Comparison of ENCODE assay signal across 1 cellular context in the genomic region with DNA sequence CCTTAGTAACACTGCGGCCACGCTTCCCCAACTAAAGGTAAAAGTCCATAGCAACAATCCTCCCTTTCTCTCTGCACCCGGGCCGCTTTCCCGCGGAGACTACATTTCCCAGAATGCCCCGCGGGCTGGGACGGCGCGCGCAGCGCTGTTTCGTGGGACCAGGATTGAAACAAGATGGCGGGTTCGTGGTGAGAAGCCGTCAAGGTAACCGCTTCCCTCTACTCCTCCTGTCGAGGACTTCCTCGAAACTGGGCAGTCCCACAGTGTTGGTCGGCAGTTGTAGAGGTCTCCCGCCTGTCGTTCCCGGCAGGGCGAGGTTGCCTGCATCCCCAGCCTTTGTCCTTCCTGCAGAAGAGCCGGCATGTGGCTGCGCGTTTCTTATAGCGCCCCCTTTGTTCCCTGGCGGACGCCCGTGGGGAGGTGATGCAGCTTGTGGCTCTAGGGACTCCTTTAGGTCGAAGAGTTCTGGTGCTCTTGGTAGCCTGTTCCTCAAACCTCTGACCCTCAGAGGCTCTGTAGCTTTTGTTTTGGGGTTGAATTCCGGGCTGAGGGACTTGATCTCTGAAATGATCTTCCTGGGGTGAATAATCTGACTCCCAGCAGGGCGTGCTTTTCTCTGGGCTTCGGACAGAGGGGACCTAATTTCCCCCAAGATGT.
A peak's percentile ranks its signal among the peaks of the same experiment; 100 is the strongest.
TF ChIP-seq lines count a peak whose summit lies in the region.

TSS of gene MRPL42 (plus strand) at position 164 of the 657 bp plus-strand sequence. CDS start 1,772 bp downstream, outside the sequence.

TF ChIP-seq in HepG2, 621 proteins besides CTCF, POLR2A, EP300 and RAD21 (continued from another document and continues in another):
- TF ChIP-seq, protein P1, sequence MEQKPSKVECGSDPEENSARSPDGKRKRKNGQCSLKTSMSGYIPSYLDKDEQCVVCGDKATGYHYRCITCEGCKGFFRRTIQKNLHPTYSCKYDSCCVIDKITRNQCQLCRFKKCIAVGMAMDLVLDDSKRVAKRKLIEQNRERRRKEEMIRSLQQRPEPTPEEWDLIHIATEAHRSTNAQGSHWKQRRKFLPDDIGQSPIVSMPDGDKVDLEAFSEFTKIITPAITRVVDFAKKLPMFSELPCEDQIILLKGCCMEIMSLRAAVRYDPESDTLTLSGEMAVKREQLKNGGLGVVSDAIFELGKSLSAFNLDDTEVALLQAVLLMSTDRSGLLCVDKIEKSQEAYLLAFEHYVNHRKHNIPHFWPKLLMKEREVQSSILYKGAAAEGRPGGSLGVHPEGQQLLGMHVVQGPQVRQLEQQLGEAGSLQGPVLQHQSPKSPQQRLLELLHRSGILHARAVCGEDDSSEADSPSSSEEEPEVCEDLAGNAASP (CRISPR knock-in tag; IDR thresholded peaks at IDR 0.05; ENCODE audit: borderline replicate concordance) = peak; percentile 75
- TF ChIP-seq TAF1 (CRISPR knock-in tag; IDR thresholded peaks at IDR 0.05) = peak; percentile 96
- TF ChIP-seq ZNF7 (CRISPR knock-in tag; IDR thresholded peaks at IDR 0.05) = no peak
- no peak for TF ChIP-seq ZNF597 (CRISPR knock-in tag; IDR thresholded peaks at IDR 0.05)
- peak; percentile 39; the same call in 1 of the 2 replicates for TF ChIP-seq SOX5 (CRISPR knock-in tag; IDR thresholded peaks at IDR 0.05; ENCODE audit: borderline replicate concordance)
- TF ChIP-seq MIER3 (CRISPR knock-in tag; IDR thresholded peaks at IDR 0.05; ENCODE audit: borderline replicate concordance) = 0 out of 2 replicates have a peak, but pooled peaks have one; percentile 50
- TF ChIP-seq HNF1B (CRISPR knock-in tag; IDR thresholded peaks at IDR 0.05) = peak; percentile 74
- TF ChIP-seq ZNF292 (CRISPR knock-in tag; IDR thresholded peaks at IDR 0.05; ENCODE audit: borderline replicate concordance, low read depth) = peak; percentile 59
- TF ChIP-seq ZNF33B (CRISPR knock-in tag; IDR thresholded peaks at IDR 0.05) = peak; percentile 76
- TF ChIP-seq ZNF709 (CRISPR knock-in tag; IDR thresholded peaks at IDR 0.05) = peak; percentile 91
- peak; percentile 90; the same call in 1 of the 2 replicates for TF ChIP-seq ZBTB39 (CRISPR knock-in tag; IDR thresholded peaks at IDR 0.05)
- TF ChIP-seq YEATS4 (CRISPR knock-in tag; IDR thresholded peaks at IDR 0.05; ENCODE audit: borderline replicate concordance) = peak; percentile 98
- TF ChIP-seq, protein P2, sequence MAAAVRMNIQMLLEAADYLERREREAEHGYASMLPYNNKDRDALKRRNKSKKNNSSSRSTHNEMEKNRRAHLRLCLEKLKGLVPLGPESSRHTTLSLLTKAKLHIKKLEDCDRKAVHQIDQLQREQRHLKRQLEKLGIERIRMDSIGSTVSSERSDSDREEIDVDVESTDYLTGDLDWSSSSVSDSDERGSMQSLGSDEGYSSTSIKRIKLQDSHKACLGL (CRISPR knock-in tag; IDR thresholded peaks at IDR 0.05) = peak; percentile 75; the same call in 1 of the 2 replicates
- TF ChIP-seq, protein P3, sequence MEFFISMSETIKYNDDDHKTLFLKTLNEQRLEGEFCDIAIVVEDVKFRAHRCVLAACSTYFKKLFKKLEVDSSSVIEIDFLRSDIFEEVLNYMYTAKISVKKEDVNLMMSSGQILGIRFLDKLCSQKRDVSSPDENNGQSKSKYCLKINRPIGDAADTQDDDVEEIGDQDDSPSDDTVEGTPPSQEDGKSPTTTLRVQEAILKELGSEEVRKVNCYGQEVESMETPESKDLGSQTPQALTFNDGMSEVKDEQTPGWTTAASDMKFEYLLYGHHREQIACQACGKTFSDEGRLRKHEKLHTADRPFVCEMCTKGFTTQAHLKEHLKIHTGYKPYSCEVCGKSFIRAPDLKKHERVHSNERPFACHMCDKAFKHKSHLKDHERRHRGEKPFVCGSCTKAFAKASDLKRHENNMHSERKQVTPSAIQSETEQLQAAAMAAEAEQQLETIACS (CRISPR knock-in tag; IDR thresholded peaks at IDR 0.05) = no peak; the same call in 1 of the 2 replicates
- TF ChIP-seq ISL2 (CRISPR knock-in tag; IDR thresholded peaks at IDR 0.05) = no peak
- TF ChIP-seq ETV6 (CRISPR knock-in tag; conservative IDR thresholded peaks at IDR 0.05) = peak; percentile 62; the same call in 1 of the 2 replicates
- no peak for TF ChIP-seq ZNF20 (CRISPR knock-in tag; IDR thresholded peaks at IDR 0.05)
- peak; percentile 39; the same call in 1 of the 2 replicates for TF ChIP-seq SAFB2 (CRISPR knock-in tag; IDR thresholded peaks at IDR 0.05; ENCODE audit: borderline replicate concordance, low read depth)
- TF ChIP-seq ZNF280D (CRISPR knock-in tag; IDR thresholded peaks at IDR 0.05) = peak; percentile 90
- peak; percentile 65 for TF ChIP-seq ZNF644 (CRISPR knock-in tag; IDR thresholded peaks at IDR 0.05; ENCODE audit: low read depth)
- TF ChIP-seq MTERF4 (CRISPR knock-in tag; IDR thresholded peaks at IDR 0.05) = peak; percentile 75; the same call in 1 of the 2 replicates
- peak; percentile 67 for TF ChIP-seq CBFB (CRISPR knock-in tag; IDR thresholded peaks at IDR 0.05)
- TF ChIP-seq MED8 (CRISPR knock-in tag; IDR thresholded peaks at IDR 0.05; ENCODE audit: insufficient replicate concordance) = no peak
- TF ChIP-seq TEAD3 (CRISPR knock-in tag; optimal IDR thresholded peaks at IDR 0.05; ENCODE audit: borderline replicate concordance) = peak; percentile 59
- no peak for TF ChIP-seq ZNF354B (CRISPR knock-in tag; IDR thresholded peaks at IDR 0.05)
- no peak for TF ChIP-seq SOX13 (IDR thresholded peaks at IDR 0.05)
- TF ChIP-seq SOX13 (CRISPR knock-in tag; conservative IDR thresholded peaks at IDR 0.05 in 1 of 2, IDR thresholded peaks at IDR 0.05 in 1 of 2) = 0 out of 4 replicates have a peak, but pooled peaks of 1 of the 2 experiments have one; percentile 17
- no peak for TF ChIP-seq ZNF230 (CRISPR knock-in tag; IDR thresholded peaks at IDR 0.05)
- TF ChIP-seq ZBTB20 (CRISPR knock-in tag; IDR thresholded peaks at IDR 0.05; ENCODE audit: borderline replicate concordance, low read depth) = peak; percentile 35; the same call in 1 of the 2 replicates
- peak; percentile 72 for TF ChIP-seq ZNF768 (CRISPR knock-in tag; IDR thresholded peaks at IDR 0.05)
- TF ChIP-seq DMAP1 (CRISPR knock-in tag; IDR thresholded peaks at IDR 0.05) = peak; percentile 99
- TF ChIP-seq DMTF1 (CRISPR knock-in tag; IDR thresholded peaks at IDR 0.05) = peak; percentile 97; the same call in 1 of the 2 replicates
- TF ChIP-seq XRCC5 (optimal IDR thresholded peaks at IDR 0.05; ENCODE audit: low read length) = peak; percentile 89
- TF ChIP-seq POLR2AphosphoS5 (IDR thresholded peaks at IDR 0.05; ENCODE audit: low read depth, low read length) = peak; percentile 90
- TF ChIP-seq, protein P4, sequence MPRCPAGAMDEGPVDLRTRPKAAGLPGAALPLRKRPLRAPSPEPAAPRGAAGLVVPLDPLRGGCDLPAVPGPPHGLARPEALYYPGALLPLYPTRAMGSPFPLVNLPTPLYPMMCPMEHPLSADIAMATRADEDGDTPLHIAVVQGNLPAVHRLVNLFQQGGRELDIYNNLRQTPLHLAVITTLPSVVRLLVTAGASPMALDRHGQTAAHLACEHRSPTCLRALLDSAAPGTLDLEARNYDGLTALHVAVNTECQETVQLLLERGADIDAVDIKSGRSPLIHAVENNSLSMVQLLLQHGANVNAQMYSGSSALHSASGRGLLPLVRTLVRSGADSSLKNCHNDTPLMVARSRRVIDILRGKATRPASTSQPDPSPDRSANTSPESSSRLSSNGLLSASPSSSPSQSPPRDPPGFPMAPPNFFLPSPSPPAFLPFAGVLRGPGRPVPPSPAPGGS (CRISPR knock-in tag; IDR thresholded peaks at IDR 0.05) = peak; percentile 70; the same call in 1 of the 2 replicates
- TF ChIP-seq CCDC6 (CRISPR knock-in tag; IDR thresholded peaks at IDR 0.05) = peak; percentile 31; the same call in 1 of the 2 replicates
- no peak for TF ChIP-seq ZNF737 (CRISPR knock-in tag; IDR thresholded peaks at IDR 0.05; ENCODE audit: borderline replicate concordance)
- peak; percentile 79 for TF ChIP-seq FOXC1 (CRISPR knock-in tag; IDR thresholded peaks at IDR 0.05; ENCODE audit: borderline replicate concordance)
- TF ChIP-seq AGO1 (IDR thresholded peaks at IDR 0.05; ENCODE audit: low read depth, low read length, poor library complexity, severe bottlenecking) = peak; percentile 57
- peak; percentile 72; the same call in 1 of the 2 replicates for TF ChIP-seq REPIN1 (CRISPR knock-in tag; IDR thresholded peaks at IDR 0.05; ENCODE audit: borderline replicate concordance, low read depth)
- TF ChIP-seq, protein P5, sequence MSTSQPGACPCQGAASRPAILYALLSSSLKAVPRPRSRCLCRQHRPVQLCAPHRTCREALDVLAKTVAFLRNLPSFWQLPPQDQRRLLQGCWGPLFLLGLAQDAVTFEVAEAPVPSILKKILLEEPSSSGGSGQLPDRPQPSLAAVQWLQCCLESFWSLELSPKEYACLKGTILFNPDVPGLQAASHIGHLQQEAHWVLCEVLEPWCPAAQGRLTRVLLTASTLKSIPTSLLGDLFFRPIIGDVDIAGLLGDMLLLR (CRISPR knock-in tag; IDR thresholded peaks at IDR 0.05) = peak; percentile 75; the same call in 1 of the 2 replicates
- no peak for TF ChIP-seq ZNF678 (CRISPR knock-in tag; IDR thresholded peaks at IDR 0.05)
